Comparison of ENCODE assay signal across 34 cellular contexts in the genomic region with DNA sequence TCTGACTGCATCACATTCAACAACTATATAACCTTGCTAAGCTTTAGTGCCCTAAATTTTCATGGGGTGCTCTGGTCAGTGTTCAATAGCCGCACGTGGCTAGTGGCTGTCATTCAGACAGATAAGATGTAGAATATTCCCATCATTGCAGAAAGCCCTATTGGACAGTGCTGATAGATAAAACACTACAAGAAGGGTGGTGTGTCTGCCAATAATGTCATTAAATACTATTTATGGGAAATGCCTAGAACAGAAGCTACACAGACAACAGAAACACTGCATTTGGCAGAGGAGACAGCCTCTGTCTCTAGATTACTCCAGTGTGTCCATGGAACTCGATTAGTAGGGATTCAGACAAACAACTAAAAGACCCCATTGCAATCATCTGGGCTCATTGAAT. TPM values are rescaled to one million over a fixed set of nuclear protein-coding genes. Genes with fewer than 3 reads are reported as not detected.
"Had no signal": no experiment of that assay in that cellular context is flagged by ENCODE, and none has a peak within 500 bp of the region (broad histone marks: within the 10 kb centered on the region; RNA-seq: fewer than 3 reads in every experiment).

No MANE protein-coding gene starts in this region.

- H3K4me1 ChIP-seq: adrenal gland, body of pancreas, breast epithelium had no signal

- H3K9me3 ChIP-seq: adrenal gland, body of pancreas, breast epithelium, MG63 had no signal

- H3K4me3 ChIP-seq: adrenal gland, body of pancreas, breast epithelium, MG63 had no signal

- ATAC-seq: activated CD4-positive, CD25-positive, alpha-beta regulatory T cell treated with anti-CD3 and anti-CD28 coated beads, Interleukin-2, amount 50 U/mL, for 24 hours; activated naive CD4-positive, alpha-beta T cell treated with anti-CD3 and anti-CD28 coated beads, Interleukin-2, amount 50 U/mL, for 72 hours; activated T-cell treated with anti-CD3 and anti-CD28 coated beads, Interleukin-2, amount 50 U/mL, for 4 hours; body of pancreas; Panc1; WTC11 had no signal

- H3K27me3 ChIP-seq: adrenal gland, body of pancreas, breast epithelium, MG63 had no signal

- H3K27ac ChIP-seq: adrenal gland, body of pancreas, breast epithelium had no signal

- FAIRE-seq: astrocyte had no signal

- DNase-seq: activated CD4-positive, alpha-beta memory T cell treated with anti-CD3 and anti-CD28 coated beads for 36 hours; activated CD4-positive, alpha-beta T cell treated with anti-CD3 and anti-CD28 coated beads for 4 hours; activated CD4-positive, alpha-beta T cell treated with anti-CD3 and anti-CD28 coated beads, Interleukin-2, amount 50 U/mL, for 1 hour; activated CD8-positive, alpha-beta memory T cell treated with anti-CD3 and anti-CD28 coated beads, Interleukin-2, amount 50 U/mL, for 4 hours; activated gamma-delta T cell treated with Interleukin-2 at 50 U/mL for 16 hours; activated naive CD4-positive, alpha-beta T cell treated with anti-CD3 and anti-CD28 coated beads for 36 hours; activated T-cell treated with anti-CD3 and anti-CD28 coated beads for 4 hours; activated T-cell treated with anti-CD3 and anti-CD28 coated beads, Interleukin-2, amount 50 U/mL, for 4 hours; adrenal gland; body of pancreas; caudate nucleus; Kasumi-1; KG1; MG63; NCI-H1048; NCI-H1105 treated with DMSO at 0.1 percent for 48 hours; NCI-H1436; NCI-H1694; NCI-H1930; NCI-H2081 treated with DMSO at 0.1 percent for 48 hours; NCI-H226; NCI-H446 treated with DMSO at 0.1 percent for 48 hours; NCI-H524; NCI-H69; SIG-M5 had no signal

- H3K36me3 ChIP-seq: adrenal gland, breast epithelium, MG63 had no signal

RNA-seq across cellular contexts. Expression of a gene that starts 28.4 kb away (rescaled TPM):
- total RNA-seq: activated CD4-positive, alpha-beta memory T cell treated with anti-CD3 and anti-CD28 coated beads for 36 hours had no signal

RNA-seq across cellular contexts. Expression of a gene that starts 47.8 kb away (rescaled TPM):
- total RNA-seq: activated naive CD4-positive, alpha-beta T cell treated with anti-CD3 and anti-CD28 coated beads for 36 hours; activated naive CD4-positive, alpha-beta T cell treated with anti-CD3 and anti-CD28 coated beads, Interleukin-2, amount 50 U/mL, for 72 hours; activated T-helper 1 cell treated with anti-CD3 and anti-CD28 coated beads, Interleukin-12 subunit alpha, Interleukin-12 subunit beta, Interleukin-2, Interleukin-4 antibody, amounts not matched to agents 30 ng/mL and 10 ng/mL and 1 ng/mL, durations not matched to agents 14 hours and 24 hours and 36 hours; astrocyte; body of pancreas; RPMI7951; SK-MEL-5 had no signal
